Comparison of ENCODE assay signal across 16 cellular contexts in the genomic region with DNA sequence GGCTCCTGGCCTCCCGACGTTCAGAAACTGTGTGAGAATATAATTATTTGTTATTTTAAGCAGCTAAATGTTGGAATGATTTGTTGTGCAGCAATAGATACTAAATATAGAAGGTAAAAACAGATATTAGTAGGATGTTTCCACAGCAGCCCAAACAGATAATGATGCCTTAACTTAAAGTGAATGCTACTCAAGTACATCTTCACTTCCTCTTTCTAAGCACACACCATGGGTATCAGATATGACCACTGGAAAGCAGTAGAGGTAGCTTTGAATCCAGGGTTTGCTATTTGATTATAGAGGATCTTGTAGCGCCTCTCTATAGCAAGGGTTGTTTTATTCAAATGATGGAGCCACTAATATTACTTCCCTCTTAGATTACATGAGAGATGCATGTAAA. TPM values are rescaled to one million over a fixed set of nuclear protein-coding genes. Genes with fewer than 3 reads are reported as not detected.
DNase-seq lines count a peak whose midpoint lies in the region; ATAC-seq, FAIRE-seq and TF ChIP-seq lines count a peak whose summit lies in the region.
"Had no signal": no experiment of that assay in that cellular context is flagged by ENCODE, and none has a peak within 500 bp of the region (broad histone marks: within the 10 kb centered on the region; RNA-seq: fewer than 3 reads in every experiment).

No MANE protein-coding gene starts in this region.

- no peak for DNase-seq in GM18507 (ENCODE audit: extremely low spot score, insufficient read length, low read depth)
- DNase-seq in activated CD4-positive, alpha-beta T cell treated with anti-CD3 and anti-CD28 coated beads for 1 hour = no peak
- no peak for DNase-seq in H4 (ENCODE audit: low spot score)
- no peak for DNase-seq in mesenteric fat pad (ENCODE audit: low spot score)
- no peak for DNase-seq in left ventricle myocardium inferior
- DNase-seq: effector CD4-positive, alpha-beta T cell; GF-D8; left colon; stimulated activated CD4-positive, alpha-beta T cell treated with anti-CD3 and anti-CD28 coated beads, Interleukin-1b, Interleukin-23, amount 100 ng/mL, for 48 hours; stimulated activated naive CD8-positive, alpha-beta T cell treated with anti-CD3 and anti-CD28 coated beads, Interleukin-15, amount 100 ng/mL, for 72 hours; T-helper 1 cell had no signal

- no peaks in the 10 kb centered on the region for H3K27me3 ChIP-seq in left ventricle myocardium inferior (ENCODE audit: low read depth)

- no peak for TF ChIP-seq CTCF in left ventricle myocardium inferior (IDR thresholded peaks at IDR 0.05; ENCODE audit: borderline replicate concordance)

- intact Hi-C loops in left ventricle myocardium inferior (cut with micrococcal nuclease) = no loop called here

- no peaks in the 10 kb centered on the region for H3K9me3 ChIP-seq in left ventricle myocardium inferior (replicated peaks)

- peak; percentile 55 for FAIRE-seq in GM18507 (lab: Jason Lieb, UNC)

- H3K36me3 ChIP-seq in left ventricle myocardium inferior = no peaks in the 10 kb centered on the region

- ATAC-seq in GM19467 (IDR thresholded peaks at IDR 0.05; ENCODE audit: unreplicated experiment) (peak; percentile 83), HG02938 (IDR thresholded peaks at IDR 0.05; ENCODE audit: unreplicated experiment) (peak; percentile 95), HG03565 (IDR thresholded peaks at IDR 0.05; ENCODE audit: unreplicated experiment) (peak; percentile 88)
- ATAC-seq: left colon; stimulated activated naive CD8-positive, alpha-beta T cell treated with anti-CD3 and anti-CD28 coated beads, Interleukin-15, amount 100 ng/mL, for 72 hours had no signal

- H3K4me1 ChIP-seq in left ventricle myocardium inferior = no peaks in the 10 kb centered on the region
- H3K4me1 ChIP-seq: parathyroid adenoma had no signal

- H3K4me3 ChIP-seq in left ventricle myocardium inferior = no peak overlapping the region

- no peak overlapping the region for H3K27ac ChIP-seq in left ventricle myocardium inferior (replicated peaks)
- H3K27ac ChIP-seq: C4-2B, parathyroid adenoma had no signal

RNA-seq across cellular contexts. Expression of a gene that starts 38.2 kb away (rescaled TPM):
- 67.3 and 76.4 TPM in 2 replicates for total RNA-seq in H4 (2014; rRNA removed; shearing (Covaris generic))
- total RNA-seq in mesenteric fat pad = 20.6 TPM
- total RNA-seq in left ventricle myocardium inferior = 14.5 TPM
